1 cellular context compared by ENCODE assay signal in the genomic region with DNA sequence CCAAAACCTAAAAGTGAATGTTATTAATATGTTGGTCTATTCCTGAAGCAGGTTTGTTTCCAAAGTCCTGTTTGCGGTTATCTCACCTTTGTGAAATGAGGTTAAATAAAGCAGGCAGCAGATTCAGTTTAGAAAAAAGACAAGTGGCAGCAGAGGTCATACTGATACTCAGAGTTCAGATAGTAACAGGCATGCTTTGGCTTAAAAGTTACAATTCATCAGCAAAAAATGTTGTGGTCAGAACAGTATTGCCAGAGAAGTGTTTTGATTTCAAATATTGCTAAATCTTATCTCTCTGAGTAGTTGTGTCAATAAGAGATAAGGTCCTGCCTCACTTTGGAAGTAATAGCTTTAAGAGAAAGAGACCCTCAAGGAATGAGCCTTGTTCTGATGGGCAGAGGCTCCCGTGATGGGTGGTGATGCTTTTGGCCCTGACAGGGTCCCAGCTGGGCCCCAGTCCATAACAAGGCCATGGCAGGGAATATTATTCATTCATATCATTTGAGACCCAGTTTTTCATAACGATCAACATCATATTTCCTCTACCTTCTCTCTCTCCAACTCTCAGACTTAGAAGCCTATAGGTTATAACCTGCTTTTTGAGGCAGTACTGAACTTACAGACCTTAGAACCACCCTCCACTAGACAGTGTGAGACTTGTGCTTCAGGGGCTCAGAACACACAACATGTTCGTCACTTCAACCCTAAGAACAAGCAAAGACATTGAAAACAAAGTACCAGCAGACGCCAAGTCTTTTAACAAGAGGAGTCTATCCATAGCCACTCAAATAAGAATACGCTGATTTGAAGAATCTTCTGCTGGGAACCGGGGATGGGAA.
A peak's percentile ranks its signal among the peaks of the same experiment; 100 is the strongest.
TF ChIP-seq lines count a peak whose summit lies in the region.

No MANE protein-coding gene starts in this region.

TF ChIP-seq in HepG2, 621 proteins besides CTCF, POLR2A, EP300 and RAD21 (continued from another document and continues in another):
- TF ChIP-seq, protein P1, sequence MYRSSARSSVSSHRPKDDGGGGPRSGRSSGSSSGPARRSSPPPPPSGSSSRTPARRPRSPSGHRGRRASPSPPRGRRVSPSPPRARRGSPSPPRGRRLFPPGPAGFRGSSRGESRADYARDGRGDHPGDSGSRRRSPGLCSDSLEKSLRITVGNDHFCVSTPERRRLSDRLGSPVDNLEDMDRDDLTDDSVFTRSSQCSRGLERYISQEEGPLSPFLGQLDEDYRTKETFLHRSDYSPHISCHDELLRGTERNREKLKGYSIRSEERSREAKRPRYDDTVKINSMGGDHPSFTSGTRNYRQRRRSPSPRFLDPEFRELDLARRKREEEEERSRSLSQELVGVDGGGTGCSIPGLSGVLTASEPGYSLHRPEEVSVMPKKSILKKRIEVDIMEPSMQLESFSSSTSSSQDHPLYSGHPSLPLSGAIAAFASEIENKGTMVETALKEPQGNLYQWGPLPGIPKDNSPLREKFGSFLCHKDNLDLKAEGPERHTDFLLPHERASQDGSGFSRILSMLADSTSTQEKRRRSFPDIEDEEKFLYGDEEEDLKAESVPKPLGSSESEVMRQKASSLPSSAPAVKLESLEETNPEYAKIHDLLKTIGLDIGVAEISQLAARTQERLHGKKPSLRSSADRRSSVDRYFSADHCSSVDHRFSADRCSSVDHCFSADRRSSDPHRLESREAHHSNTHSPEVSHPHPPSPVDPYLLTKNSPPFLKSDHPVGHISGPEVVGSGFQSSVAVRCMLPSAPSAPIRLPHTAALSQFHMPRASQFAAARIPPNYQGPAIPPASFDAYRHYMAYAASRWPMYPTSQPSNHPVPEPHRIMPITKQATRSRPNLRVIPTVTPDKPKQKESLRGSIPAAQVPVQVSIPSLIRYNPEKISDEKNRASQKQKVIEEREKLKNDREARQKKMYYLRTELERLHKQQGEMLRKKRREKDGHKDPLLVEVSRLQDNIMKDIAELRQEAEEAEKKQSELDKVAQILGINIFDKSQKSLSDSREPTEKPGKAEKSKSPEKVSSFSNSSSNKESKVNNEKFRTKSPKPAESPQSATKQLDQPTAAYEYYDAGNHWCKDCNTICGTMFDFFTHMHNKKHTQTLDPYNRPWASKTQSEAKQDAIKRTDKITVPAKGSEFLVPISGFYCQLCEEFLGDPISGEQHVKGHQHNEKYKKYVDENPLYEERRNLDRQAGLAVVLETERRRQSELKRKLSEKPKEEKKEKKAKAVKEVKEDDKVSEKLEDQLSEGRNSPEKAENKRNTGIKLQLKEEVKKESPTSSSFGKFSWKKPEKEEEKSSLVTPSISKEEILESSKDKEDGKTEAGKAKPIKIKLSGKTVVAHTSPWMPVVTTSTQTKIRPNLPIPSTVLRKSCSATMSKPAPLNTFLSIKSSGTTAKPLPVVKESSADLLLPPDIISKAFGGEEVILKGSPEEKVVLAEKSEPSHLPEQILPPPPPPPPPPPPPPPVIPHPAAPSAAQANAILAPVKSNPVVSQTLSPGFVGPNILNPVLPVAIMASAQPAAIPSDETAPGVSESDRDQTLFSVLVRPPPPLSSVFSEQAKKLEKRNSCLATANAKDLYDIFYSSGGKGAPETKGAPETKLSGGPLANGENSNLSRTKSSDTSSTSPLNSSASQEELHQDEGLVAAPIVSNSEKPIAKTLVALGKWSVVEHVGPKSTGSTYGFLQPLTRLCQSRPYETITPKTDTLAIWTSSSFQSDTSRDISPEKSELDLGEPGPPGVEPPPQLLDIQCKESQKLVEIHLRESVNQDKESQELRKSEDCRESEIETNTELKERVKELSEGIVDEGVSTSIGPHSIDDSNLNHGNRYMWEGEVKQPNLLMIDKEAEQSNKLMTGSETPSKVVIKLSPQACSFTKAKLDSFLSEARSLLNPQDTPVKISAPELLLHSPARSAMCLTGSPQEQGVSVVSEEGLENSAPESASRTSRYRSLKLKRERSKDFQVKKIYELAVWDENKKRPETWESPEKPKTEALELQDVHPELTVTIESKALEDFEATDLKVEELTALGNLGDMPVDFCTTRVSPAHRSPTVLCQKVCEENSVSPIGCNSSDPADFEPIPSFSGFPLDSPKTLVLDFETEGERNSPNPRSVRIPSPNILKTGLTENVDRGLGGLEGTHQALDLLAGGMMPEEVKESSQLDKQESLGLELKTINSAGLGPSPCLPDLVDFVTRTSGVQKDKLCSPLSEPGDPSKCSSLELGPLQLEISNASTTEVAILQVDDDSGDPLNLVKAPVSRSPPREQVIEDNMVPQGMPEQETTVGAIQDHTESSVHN (CRISPR knock-in tag; IDR thresholded peaks at IDR 0.05), result no peak
- peak; percentile 52; the same call in 1 of the 2 replicates for TF ChIP-seq ZMYM4 (CRISPR knock-in tag; IDR thresholded peaks at IDR 0.05)
- no peak for TF ChIP-seq SMYD3 (CRISPR knock-in tag; IDR thresholded peaks at IDR 0.05)
- TF ChIP-seq ZNF775 (CRISPR knock-in tag; IDR thresholded peaks at IDR 0.05; ENCODE audit: borderline replicate concordance), result no peak
- TF ChIP-seq SIN3B (IDR thresholded peaks at IDR 0.05; ENCODE audit: low read length), result no peak
- TF ChIP-seq TOPORS (CRISPR knock-in tag; IDR thresholded peaks at IDR 0.05), result no peak
- no peak for TF ChIP-seq YEATS4 (CRISPR knock-in tag; IDR thresholded peaks at IDR 0.05; ENCODE audit: borderline replicate concordance)
- TF ChIP-seq POLR2AphosphoS2 (IDR thresholded peaks at IDR 0.05; ENCODE audit: low read depth, low read length), result no peak
- peak; percentile 37 for TF ChIP-seq SKI (IDR thresholded peaks at IDR 0.05; ENCODE audit: partially characterized antibody)
- TF ChIP-seq, protein P2, sequence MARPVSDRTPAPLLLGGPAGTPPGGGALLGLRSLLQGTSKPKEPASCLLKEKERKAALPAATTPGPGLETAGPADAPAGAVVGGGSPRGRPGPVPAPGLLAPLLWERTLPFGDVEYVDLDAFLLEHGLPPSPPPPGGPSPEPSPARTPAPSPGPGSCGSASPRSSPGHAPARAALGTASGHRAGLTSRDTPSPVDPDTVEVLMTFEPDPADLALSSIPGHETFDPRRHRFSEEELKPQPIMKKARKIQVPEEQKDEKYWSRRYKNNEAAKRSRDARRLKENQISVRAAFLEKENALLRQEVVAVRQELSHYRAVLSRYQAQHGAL (CRISPR knock-in tag; IDR thresholded peaks at IDR 0.05; ENCODE audit: not compliant biosample characterization), result no peak
- TF ChIP-seq GFI1 (CRISPR knock-in tag; IDR thresholded peaks at IDR 0.05; ENCODE audit: borderline replicate concordance), result peak; percentile 99
- TF ChIP-seq, protein P3, sequence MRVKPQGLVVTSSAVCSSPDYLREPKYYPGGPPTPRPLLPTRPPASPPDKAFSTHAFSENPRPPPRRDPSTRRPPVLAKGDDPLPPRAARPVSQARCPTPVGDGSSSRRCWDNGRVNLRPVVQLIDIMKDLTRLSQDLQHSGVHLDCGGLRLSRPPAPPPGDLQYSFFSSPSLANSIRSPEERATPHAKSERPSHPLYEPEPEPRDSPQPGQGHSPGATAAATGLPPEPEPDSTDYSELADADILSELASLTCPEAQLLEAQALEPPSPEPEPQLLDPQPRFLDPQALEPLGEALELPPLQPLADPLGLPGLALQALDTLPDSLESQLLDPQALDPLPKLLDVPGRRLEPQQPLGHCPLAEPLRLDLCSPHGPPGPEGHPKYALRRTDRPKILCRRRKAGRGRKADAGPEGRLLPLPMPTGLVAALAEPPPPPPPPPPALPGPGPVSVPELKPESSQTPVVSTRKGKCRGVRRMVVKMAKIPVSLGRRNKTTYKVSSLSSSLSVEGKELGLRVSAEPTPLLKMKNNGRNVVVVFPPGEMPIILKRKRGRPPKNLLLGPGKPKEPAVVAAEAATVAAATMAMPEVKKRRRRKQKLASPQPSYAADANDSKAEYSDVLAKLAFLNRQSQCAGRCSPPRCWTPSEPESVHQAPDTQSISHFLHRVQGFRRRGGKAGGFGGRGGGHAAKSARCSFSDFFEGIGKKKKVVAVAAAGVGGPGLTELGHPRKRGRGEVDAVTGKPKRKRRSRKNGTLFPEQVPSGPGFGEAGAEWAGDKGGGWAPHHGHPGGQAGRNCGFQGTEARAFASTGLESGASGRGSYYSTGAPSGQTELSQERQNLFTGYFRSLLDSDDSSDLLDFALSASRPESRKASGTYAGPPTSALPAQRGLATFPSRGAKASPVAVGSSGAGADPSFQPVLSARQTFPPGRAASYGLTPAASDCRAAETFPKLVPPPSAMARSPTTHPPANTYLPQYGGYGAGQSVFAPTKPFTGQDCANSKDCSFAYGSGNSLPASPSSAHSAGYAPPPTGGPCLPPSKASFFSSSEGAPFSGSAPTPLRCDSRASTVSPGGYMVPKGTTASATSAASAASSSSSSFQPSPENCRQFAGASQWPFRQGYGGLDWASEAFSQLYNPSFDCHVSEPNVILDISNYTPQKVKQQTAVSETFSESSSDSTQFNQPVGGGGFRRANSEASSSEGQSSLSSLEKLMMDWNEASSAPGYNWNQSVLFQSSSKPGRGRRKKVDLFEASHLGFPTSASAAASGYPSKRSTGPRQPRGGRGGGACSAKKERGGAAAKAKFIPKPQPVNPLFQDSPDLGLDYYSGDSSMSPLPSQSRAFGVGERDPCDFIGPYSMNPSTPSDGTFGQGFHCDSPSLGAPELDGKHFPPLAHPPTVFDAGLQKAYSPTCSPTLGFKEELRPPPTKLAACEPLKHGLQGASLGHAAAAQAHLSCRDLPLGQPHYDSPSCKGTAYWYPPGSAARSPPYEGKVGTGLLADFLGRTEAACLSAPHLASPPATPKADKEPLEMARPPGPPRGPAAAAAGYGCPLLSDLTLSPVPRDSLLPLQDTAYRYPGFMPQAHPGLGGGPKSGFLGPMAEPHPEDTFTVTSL (CRISPR knock-in tag; IDR thresholded peaks at IDR 0.05; ENCODE audit: borderline replicate concordance), result peak; percentile 66; the same call in 1 of the 2 replicates
- TF ChIP-seq NR2F2 (IDR thresholded peaks at IDR 0.05; ENCODE audit: borderline replicate concordance, low read depth), result peak; percentile 99
- TF ChIP-seq, protein P4, sequence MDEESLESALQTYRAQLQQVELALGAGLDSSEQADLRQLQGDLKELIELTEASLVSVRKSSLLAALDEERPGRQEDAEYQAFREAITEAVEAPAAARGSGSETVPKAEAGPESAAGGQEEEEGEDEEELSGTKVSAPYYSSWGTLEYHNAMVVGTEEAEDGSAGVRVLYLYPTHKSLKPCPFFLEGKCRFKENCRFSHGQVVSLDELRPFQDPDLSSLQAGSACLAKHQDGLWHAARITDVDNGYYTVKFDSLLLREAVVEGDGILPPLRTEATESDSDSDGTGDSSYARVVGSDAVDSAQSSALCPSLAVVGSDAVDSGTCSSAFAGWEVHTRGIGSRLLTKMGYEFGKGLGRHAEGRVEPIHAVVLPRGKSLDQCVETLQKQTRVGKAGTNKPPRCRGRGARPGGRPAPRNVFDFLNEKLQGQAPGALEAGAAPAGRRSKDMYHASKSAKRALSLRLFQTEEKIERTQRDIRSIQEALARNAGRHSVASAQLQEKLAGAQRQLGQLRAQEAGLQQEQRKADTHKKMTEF (CRISPR knock-in tag; IDR thresholded peaks at IDR 0.05), result peak; percentile 73; the same call in 1 of the 2 replicates
- TF ChIP-seq FOSL2 (CRISPR knock-in tag; IDR thresholded peaks at IDR 0.05), result peak; percentile 95
- TF ChIP-seq NR2F1 (CRISPR knock-in tag; IDR thresholded peaks at IDR 0.05), result peak; percentile 55 to 94; a peak in 3 of 4 replicates
- TF ChIP-seq TBX3 (IDR thresholded peaks at IDR 0.05; ENCODE audit: borderline replicate concordance), result peak; percentile 97
- TF ChIP-seq MIER3 (CRISPR knock-in tag; IDR thresholded peaks at IDR 0.05; ENCODE audit: borderline replicate concordance), result no peak
- no peak for TF ChIP-seq ZNF672 (CRISPR knock-in tag; IDR thresholded peaks at IDR 0.05)
- TF ChIP-seq, protein P5, sequence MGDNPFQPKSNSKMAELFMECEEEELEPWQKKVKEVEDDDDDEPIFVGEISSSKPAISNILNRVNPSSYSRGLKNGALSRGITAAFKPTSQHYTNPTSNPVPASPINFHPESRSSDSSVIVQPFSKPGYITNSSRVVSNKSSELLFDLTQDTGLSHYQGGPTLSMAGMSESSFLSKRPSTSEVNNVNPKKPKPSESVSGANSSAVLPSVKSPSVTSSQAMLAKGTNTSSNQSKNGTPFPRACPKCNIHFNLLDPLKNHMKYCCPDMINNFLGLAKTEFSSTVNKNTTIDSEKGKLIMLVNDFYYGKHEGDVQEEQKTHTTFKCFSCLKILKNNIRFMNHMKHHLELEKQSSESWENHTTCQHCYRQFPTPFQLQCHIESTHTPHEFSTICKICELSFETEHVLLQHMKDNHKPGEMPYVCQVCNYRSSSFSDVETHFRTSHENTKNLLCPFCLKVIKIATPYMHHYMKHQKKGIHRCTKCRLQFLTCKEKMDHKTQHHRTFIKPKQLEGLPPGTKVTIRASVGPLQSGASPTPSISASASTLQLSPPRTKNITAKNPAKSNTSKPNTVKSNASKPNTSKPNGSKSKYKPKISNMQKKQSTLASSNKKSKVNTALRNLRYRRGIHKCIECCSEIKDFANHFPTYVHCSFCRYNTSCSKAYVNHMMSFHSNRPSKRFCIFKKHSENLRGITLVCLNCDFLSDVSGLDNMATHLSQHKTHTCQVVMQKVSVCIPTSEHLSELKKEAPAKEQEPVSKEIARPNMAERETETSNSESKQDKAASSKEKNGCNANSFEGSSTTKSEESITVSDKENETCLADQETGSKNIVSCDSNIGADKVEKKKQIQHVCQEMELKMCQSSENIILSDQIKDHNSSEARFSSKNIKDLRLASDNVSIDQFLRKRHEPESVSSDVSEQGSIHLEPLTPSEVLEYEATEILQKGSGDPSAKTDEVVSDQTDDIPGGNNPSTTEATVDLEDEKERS (CRISPR knock-in tag; IDR thresholded peaks at IDR 0.05), result no peak
- TF ChIP-seq SSRP1 (CRISPR knock-in tag; IDR thresholded peaks at IDR 0.05), result no peak
- no peak for TF ChIP-seq GABPA (IDR thresholded peaks at IDR 0.05; ENCODE audit: low read depth, low read length)
- TF ChIP-seq GABPA (CRISPR knock-in tag; IDR thresholded peaks at IDR 0.05; ENCODE audit: low read depth), result no peak
